ENCODE assay signal across 14 cellular contexts in genomic region chr1:51422367-51423097, GRCh38.
DNase-seq lines count a peak whose midpoint lies in the region; ATAC-seq and TF ChIP-seq lines count a peak whose summit lies in the region.
"Had no signal": no experiment of that assay in that cellular context is flagged by ENCODE, and none has a peak within 500 bp of the region (broad histone marks: within the 10 kb centered on the region; RNA-seq: fewer than 3 reads in every experiment).

No MANE protein-coding gene starts in this region.

- H3K27ac ChIP-seq in coronary artery, result peak overlapping the region in 1 of 2 donors; percentile 35

- no peaks in the 10 kb centered on the region for H3K27me3 Mint-ChIP-seq in stimulated activated naive CD8-positive, alpha-beta T cell treated with anti-CD3 and anti-CD28 coated beads, Interleukin-15, amount 100 ng/mL, for 72 hours

- H3K4me3 Mint-ChIP-seq in stimulated activated naive CD8-positive, alpha-beta T cell treated with anti-CD3 and anti-CD28 coated beads, Interleukin-15, amount 100 ng/mL, for 72 hours, result no peak overlapping the region
- H3K4me3 Mint-ChIP-seq: activated T-helper 1 cell treated with anti-CD3 and anti-CD28 coated beads, Interleukin-12 subunit alpha, Interleukin-12 subunit beta, Interleukin-2, Interleukin-4 antibody, amounts not matched to agents 30 ng/mL and 10 ng/mL and 1 ng/mL, durations not matched to agents 14 hours and 24 hours and 36 hours; natural killer cell had no signal

- no peak for DNase-seq in stimulated activated naive CD8-positive, alpha-beta T cell treated with anti-CD3 and anti-CD28 coated beads, Interleukin-15, amount 100 ng/mL, for 72 hours
- DNase-seq in stimulated activated naive CD8-positive, alpha-beta T cell treated with anti-CD3 and anti-CD28 coated beads, Interleukin-15, Interleukin-2, amounts not matched to agents 100 U/mL and 50 U/mL, for 24 hours, result no peak
- DNase-seq in coronary artery (ENCODE audit: low spot score) (no peak), medulla oblongata (ENCODE audit: extremely low spot score) (peak; percentile 18), DMS153 (lab: John Stamatoyannopoulos, UW) (no peak), HCEC 1CT (no peak), UCSD-AML1 (lab: John Stamatoyannopoulos, UW; ENCODE audit: unreplicated experiment) (no peak)
- DNase-seq: DND-41, kidney, MM.1S, natural killer cell, NCI-H345 had no signal

- no peak for TF ChIP-seq CTCF in coronary artery (IDR thresholded peaks at IDR 0.05)

- H3K4me1 Mint-ChIP-seq in stimulated activated naive CD8-positive, alpha-beta T cell treated with anti-CD3 and anti-CD28 coated beads, Interleukin-15, amount 100 ng/mL, for 72 hours, result peaks cover 30% of the 10 kb centered on the region

- peak overlapping the region; percentile 83 to 95 for H3K27ac Mint-ChIP-seq in stimulated activated naive CD8-positive, alpha-beta T cell treated with anti-CD3 and anti-CD28 coated beads, Interleukin-15, amount 100 ng/mL, for 72 hours
- H3K27ac Mint-ChIP-seq: activated T-helper 1 cell treated with anti-CD3 and anti-CD28 coated beads, Interleukin-12 subunit alpha, Interleukin-12 subunit beta, Interleukin-2, Interleukin-4 antibody, amounts not matched to agents 30 ng/mL and 10 ng/mL and 1 ng/mL, durations not matched to agents 14 hours and 24 hours and 36 hours had no signal

- no peak for ATAC-seq in stimulated activated naive CD8-positive, alpha-beta T cell treated with anti-CD3 and anti-CD28 coated beads, Interleukin-15, amount 100 ng/mL, for 72 hours
- ATAC-seq in stimulated activated naive CD8-positive, alpha-beta T cell treated with anti-CD3 and anti-CD28 coated beads, Interleukin-15, Interleukin-2, amounts not matched to agents 100 U/mL and 50 U/mL, for 24 hours, result no peak
- no peak for ATAC-seq in HG03565 (IDR thresholded peaks at IDR 0.05; ENCODE audit: unreplicated experiment)

- no peaks in the 10 kb centered on the region for H3K9me3 Mint-ChIP-seq in stimulated activated naive CD8-positive, alpha-beta T cell treated with anti-CD3 and anti-CD28 coated beads, Interleukin-15, amount 100 ng/mL, for 72 hours
- H3K9me3 Mint-ChIP-seq: activated T-helper 1 cell treated with anti-CD3 and anti-CD28 coated beads, Interleukin-12 subunit alpha, Interleukin-12 subunit beta, Interleukin-2, Interleukin-4 antibody, amounts not matched to agents 30 ng/mL and 10 ng/mL and 1 ng/mL, durations not matched to agents 14 hours and 24 hours and 36 hours; natural killer cell had no signal

- H3K4me3 ChIP-seq in coronary artery, result peak overlapping the region; percentile 27
